10 cellular contexts compared by ENCODE assay signal in the genomic region with DNA sequence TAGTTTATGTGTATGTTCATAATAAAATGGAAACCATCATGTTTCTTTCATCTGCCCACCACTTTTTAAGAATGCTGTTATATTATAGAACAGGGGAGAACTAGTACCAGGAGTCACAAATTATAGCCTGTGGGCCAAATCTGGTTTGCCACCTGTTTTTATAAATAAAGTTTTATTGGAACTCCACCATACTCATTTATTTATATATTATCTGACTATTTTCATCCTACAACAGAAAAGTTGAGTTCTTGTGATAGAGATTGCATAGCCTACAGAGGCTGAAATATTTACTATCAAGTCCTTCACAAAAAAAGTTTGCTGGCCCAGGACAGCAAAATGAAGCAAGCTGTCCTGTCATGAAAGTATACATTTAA. TPM values are rescaled to one million over a fixed set of nuclear protein-coding genes. Genes with fewer than 3 reads are reported as not detected.
DNase-seq lines count a peak whose midpoint lies in the region; ATAC-seq and TF ChIP-seq lines count a peak whose summit lies in the region.
"Had no signal": no experiment of that assay in that cellular context is flagged by ENCODE, and none has a peak within 500 bp of the region (broad histone marks: within the 10 kb centered on the region; RNA-seq: fewer than 3 reads in every experiment).

No MANE protein-coding gene starts in this region.

- ATAC-seq in IMR-90 (ENCODE audit: low read depth) (no peak), HG03469 (IDR thresholded peaks at IDR 0.05; ENCODE audit: unreplicated experiment) (no peak), HG02678 (IDR thresholded peaks at IDR 0.05; ENCODE audit: unreplicated experiment) (no peak)
- ATAC-seq in central memory CD8-positive, alpha-beta T cell (replicated peaks; ENCODE audit: extremely low read depth, poor library complexity, severe bottlenecking), result no peak

- H3K79me1 ChIP-seq in IMR-90 (ENCODE audit: low read depth in 1 of 2, low read length in 2 of 2) (peaks cover 9 to 21% of the 10 kb centered on the region in 2 experiments; a peak in 3 of 4 replicates), neuronal stem cell (ENCODE audit: low read depth, low read length) (no peaks in the 10 kb centered on the region)

- H3K4me3 ChIP-seq in CD4-positive, alpha-beta memory T cell (ENCODE audit: low read length in 2 of 2), result no peak overlapping the region
- H3K4me3 ChIP-seq in IMR-90 (ENCODE audit: insufficient read depth, low read depth, low read length) (no peak overlapping the region), neuronal stem cell (ENCODE audit: low read length in 2 of 2) (no peak overlapping the region)

- no peak overlapping the region for H2BK12ac ChIP-seq in neuronal stem cell (ENCODE audit: low read length)

- H3K9me3 Mint-ChIP-seq in CD4-positive, alpha-beta memory T cell, result no peaks in the 10 kb centered on the region
- no peaks in the 10 kb centered on the region for H3K9me3 Mint-ChIP-seq in central memory CD8-positive, alpha-beta T cell

- H2AK5ac ChIP-seq in IMR-90 (ENCODE audit: low read depth, low read length) (no peak overlapping the region), neuronal stem cell (ENCODE audit: low read depth, low read length) (no peak overlapping the region)

- no peak for DNase-seq in CD4-positive, alpha-beta memory T cell
- DNase-seq in IMR-90 (no peak), neuronal stem cell (ENCODE audit: low spot score) (no peak), 8988T (no peak), hypothalamus (lab: John Stamatoyannopoulos, UW) (no peak)
- no peak for DNase-seq in central memory CD8-positive, alpha-beta T cell (ENCODE audit: low spot score in 2 of 2)
- DNase-seq: activated T-cell treated with anti-CD3 and anti-CD28 coated beads, Interleukin-2, amount 50 U/mL, for 48 hours; NCI-H1417 had no signal

- H3K27ac ChIP-seq in CD4-positive, alpha-beta memory T cell (ENCODE audit: low read depth, low read length), result no peak overlapping the region
- peak overlapping the region; percentile 99 for H3K27ac ChIP-seq in IMR-90 (ENCODE audit: insufficient read depth, low read length)
- H3K27ac ChIP-seq in neuronal stem cell (replicated peaks; ENCODE audit: low read length), result no peak overlapping the region

- H3K27ac Mint-ChIP-seq in CD4-positive, alpha-beta memory T cell, result peak overlapping the region in 1 of 7 donors; percentile 10
- H3K27ac Mint-ChIP-seq in central memory CD8-positive, alpha-beta T cell (ENCODE audit: low read depth), result peak overlapping the region; percentile 15

- intact Hi-C loops in CD4-positive, alpha-beta memory T cell (cut with micrococcal nuclease), result no loop called here
- intact Hi-C loops in IMR-90 (cut with micrococcal nuclease), result loop anchor here (10.0 kb wide), 1 partner anchor 1602 kb away; the partner anchor contains the start of gene ZBTB11

- no peaks in the 10 kb centered on the region for H3K27me3 Mint-ChIP-seq in CD4-positive, alpha-beta memory T cell
- H3K27me3 Mint-ChIP-seq in central memory CD8-positive, alpha-beta T cell, result no peaks in the 10 kb centered on the region

- H3K4ac ChIP-seq in IMR-90 (ENCODE audit: low read depth, low read length) (peak overlapping the region; percentile 95; the same call in 1 of the 2 replicates), neuronal stem cell (ENCODE audit: low read length) (no peak overlapping the region)

- CTCF ChIA-PET in CD4-positive, alpha-beta memory T cell (lab: Charles Lee; ENCODE audit: partially characterized antibody), result interaction anchor here (1.5 to 9.5 kb wide), 2 partner anchors 17 to 183 kb away, joined by 4 to 106 read pairs; no protein-coding TSS in a partner anchor
- CTCF ChIA-PET in IMR-90 (lab: Yijun Ruan, JAX), result no interaction called here

- H3K56ac ChIP-seq in IMR-90 (ENCODE audit: extremely low read depth, insufficient read depth, low read length), result peak overlapping the region; percentile 99; the same call in 1 of the 2 replicates

- H2BK5ac ChIP-seq in IMR-90 (ENCODE audit: low read depth, low read length, poor library complexity, severe bottlenecking), result peak overlapping the region; percentile 98
- no peak overlapping the region for H2BK5ac ChIP-seq in neuronal stem cell (ENCODE audit: low read length)

- peak overlapping the region in 7 of 8 donors; percentile 2 to 83 (median 70) for H3K4me3 Mint-ChIP-seq in CD4-positive, alpha-beta memory T cell
- no peak overlapping the region for H3K4me3 Mint-ChIP-seq in central memory CD8-positive, alpha-beta T cell

- peaks cover 36 to 56% (median 48%) of the 10 kb centered on the region in 4 donors for H3K4me1 Mint-ChIP-seq in CD4-positive, alpha-beta memory T cell
- H3K4me1 Mint-ChIP-seq in central memory CD8-positive, alpha-beta T cell, result peaks cover 25% of the 10 kb centered on the region

- peak overlapping the region; percentile 100; the same call in 1 of the 2 replicates for H4K5ac ChIP-seq in IMR-90 (ENCODE audit: low read depth, low read length)

- H3K18ac ChIP-seq in IMR-90 (ENCODE audit: low read depth, low read length), result peak overlapping the region; percentile 99
- no peak overlapping the region for H3K18ac ChIP-seq in neuronal stem cell (ENCODE audit: low read length)

- peak overlapping the region; percentile 97 for H2BK20ac ChIP-seq in IMR-90 (ENCODE audit: low read depth, low read length)

- dilution Hi-C loops in IMR-90 (cut with HindIII; ENCODE audit: low sequenced_read_pairs, unreplicated experiment), result no loop called here

- peak overlapping the region; percentile 96; the same call in 2 of the 3 replicates for H2BK15ac ChIP-seq in IMR-90 (ENCODE audit: low read depth, low read length)
- no peak overlapping the region for H2BK15ac ChIP-seq in neuronal stem cell (ENCODE audit: low read length)

- TF ChIP-seq POLR2A in IMR-90 (IDR thresholded peaks at IDR 0.05; ENCODE audit: low read depth, low read length), result no peak

- H4K91ac ChIP-seq in IMR-90 (ENCODE audit: insufficient read depth, low read depth, low read length) (peak overlapping the region; percentile 95; the same call in 1 of the 2 replicates), neuronal stem cell (ENCODE audit: low read depth, low read length, poor library complexity) (no peak overlapping the region)

- peak overlapping the region; percentile 81 to 97 for H4K8ac ChIP-seq in IMR-90 (ENCODE audit: low read depth in 2 of 2, low read length in 2 of 2)
- no peak overlapping the region for H4K8ac ChIP-seq in neuronal stem cell (ENCODE audit: low read depth, low read length)

- peak overlapping the region; percentile 51; the same call in 1 of the 2 replicates for H3K4me2 ChIP-seq in IMR-90 (ENCODE audit: low read depth, low read length)
- no peak overlapping the region for H3K4me2 ChIP-seq in neuronal stem cell (ENCODE audit: insufficient read depth, low read length, poor library complexity, severe bottlenecking)

- H2AK9ac ChIP-seq in IMR-90 (replicated peaks; ENCODE audit: low read depth, low read length, poor library complexity), result no peak overlapping the region

- H4K20me1 ChIP-seq in IMR-90 (ENCODE audit: insufficient read depth, low read length), result no peaks in the 10 kb centered on the region

- no peak for TF ChIP-seq RAD21 in IMR-90 (IDR thresholded peaks at IDR 0.05; ENCODE audit: low read length)

- H3K14ac ChIP-seq in IMR-90 (replicated peaks; ENCODE audit: low read depth, low read length), result peak overlapping the region; percentile 89
- H3K14ac ChIP-seq in neuronal stem cell (ENCODE audit: low read length), result no peak overlapping the region

- no peaks in the 10 kb centered on the region for H3K9me3 ChIP-seq in CD4-positive, alpha-beta memory T cell (ENCODE audit: control insufficient read depth in 1 of 2, low read length in 2 of 2)
- H3K9me3 ChIP-seq in IMR-90 (ENCODE audit: control insufficient read depth, insufficient read depth, low read length) (no peaks in the 10 kb centered on the region), neuronal stem cell (replicated peaks in 1 of 2; ENCODE audit: control insufficient read depth in 2 of 2, insufficient read depth in 1 of 2, low read depth in 1 of 2, low read length in 2 of 2) (peaks cover 0 to 18% of the 10 kb centered on the region in 2 donors)

- H3K36me3 Mint-ChIP-seq in CD4-positive, alpha-beta memory T cell, result no peaks in the 10 kb centered on the region
- H3K36me3 Mint-ChIP-seq in central memory CD8-positive, alpha-beta T cell (ENCODE audit: insufficient read depth), result no peaks in the 10 kb centered on the region

- POLR2A ChIA-PET in CD4-positive, alpha-beta memory T cell (lab: Charles Lee; ENCODE audit: partially characterized antibody), result interaction anchor here (0.9 kb wide), 1 partner anchor 188 kb away, joined by 3 read pairs; the partner anchor contains the start of gene TBC1D23
- POLR2A ChIA-PET in IMR-90 (lab: Charles Lee; ENCODE audit: unreplicated experiment), result interaction anchor here (1.0 kb wide), 1 partner anchor 191 kb away, joined by 11 read pairs; no protein-coding TSS in a partner anchor

- H3K9ac ChIP-seq in IMR-90 (ENCODE audit: low read depth, low read length) (peak overlapping the region; percentile 89; the same call in 1 of the 2 replicates), neuronal stem cell (ENCODE audit: low read depth, low read length, poor library complexity) (no peak overlapping the region)

- no peaks in the 10 kb centered on the region for H3K27me3 ChIP-seq in CD4-positive, alpha-beta memory T cell (ENCODE audit: insufficient read depth, low read length)
- no peaks in the 10 kb centered on the region for H3K27me3 ChIP-seq in IMR-90 (ENCODE audit: control insufficient read depth, insufficient read depth, low read length)
- no peaks in the 10 kb centered on the region for H3K27me3 ChIP-seq in neuronal stem cell (ENCODE audit: control insufficient read depth in 3 of 3, insufficient read depth in 3 of 3, low read depth in 1 of 3, low read length in 3 of 3)

- no peaks in the 10 kb centered on the region for H3K36me3 ChIP-seq in CD4-positive, alpha-beta memory T cell (ENCODE audit: insufficient read depth, low read length)
- H3K36me3 ChIP-seq in IMR-90 (ENCODE audit: control insufficient read depth, insufficient read depth, low read length) (no peaks in the 10 kb centered on the region), neuronal stem cell (replicated peaks in 1 of 2; ENCODE audit: control insufficient read depth in 2 of 2, insufficient read depth in 2 of 2, low read length in 2 of 2) (no peaks in the 10 kb centered on the region)

- H2BK120ac ChIP-seq in IMR-90 (ENCODE audit: low read depth, low read length) (peak overlapping the region; percentile 97), neuronal stem cell (ENCODE audit: low read depth, low read length) (no peak overlapping the region)

- no peak for TF ChIP-seq CTCF in IMR-90 (conservative IDR thresholded peaks at IDR 0.05; ENCODE audit: low read depth, low read length)

- H3K9me1 ChIP-seq in IMR-90 (ENCODE audit: insufficient read depth, low read length), result peaks cover 13% of the 10 kb centered on the region

- H3K4me1 ChIP-seq in CD4-positive, alpha-beta memory T cell (ENCODE audit: insufficient read depth, low read length), result peaks cover 40% of the 10 kb centered on the region
- H3K4me1 ChIP-seq in IMR-90 (ENCODE audit: control insufficient read depth, insufficient read depth, low read length) (peaks cover 27% of the 10 kb centered on the region), neuronal stem cell (ENCODE audit: control insufficient read depth in 2 of 2, insufficient read depth in 1 of 2, low read depth in 1 of 2, low read length in 2 of 2) (peaks cover 4 to 16% of the 10 kb centered on the region in 2 donors)

- BruUV-seq in IMR-90 (replicated peaks; lab: Mats Ljungman, UMichigan), result no TSS peak

- H3K23ac ChIP-seq in IMR-90 (ENCODE audit: low read depth, low read length) (peak overlapping the region; percentile 97; the same call in 1 of the 2 replicates), neuronal stem cell (ENCODE audit: low read depth, low read length, poor library complexity) (no peak overlapping the region)

- in situ Hi-C loops in IMR-90 (cut with MboI; ENCODE audit: low sequenced_read_pairs), result loop anchor here (25.0 kb wide), 2 partner anchors 111 to 211 kb away; no protein-coding TSS in a partner anchor

- no peak overlapping the region for H2AFZ ChIP-seq in IMR-90 (replicated peaks; ENCODE audit: low read length, poor library complexity)
- peak overlapping the region; percentile 87 for H2AFZ ChIP-seq in neuronal stem cell (ENCODE audit: low read length)

RNA-seq across cellular contexts. Expression of gene FILIP1L, which starts 41.3 kb away (rescaled TPM):
- not detected for total RNA-seq in CD4-positive, alpha-beta memory T cell
- under 1 TPM in 1 of 2 donors, not detected in 1; 0.32 TPM for polyA plus RNA-seq in CD4-positive, alpha-beta memory T cell
- 19.9 and 21.1 TPM in 2 replicates for total RNA-seq in IMR-90 (2012; rRNA removed)
- 11.5 and 14.7 TPM in 2 replicates for polyA plus RNA-seq in IMR-90 (2012; rRNA removed)
- 2.5 and 4.3 TPM in 2 replicates for polyA plus RNA-seq in IMR-90 (2012; cell fraction: cytosol; rRNA removed)
- 1.4 and 10.5 TPM in 2 replicates for polyA plus RNA-seq in IMR-90 (2012; cell fraction: nucleus; rRNA removed; ENCODE audit: low replicate concordance)
- 2.2 TPM for polyA plus RNA-seq in neuronal stem cell (2013, experiment 1 of 2)
- polyA plus RNA-seq in neuronal stem cell (2013, experiment 2 of 2), result 1.7 TPM

Comparison
In these comparisons a context has a peak if more than half of its experiments do, and no peak if none do; other contexts are left out.
1. RNA of gene FILIP1L, which starts 41.3 kb away (total RNA-seq): 19.9 to 21.1 TPM in IMR-90; not detected in CD4-positive, alpha-beta memory T cell; every median in the first group is over 10 times any median in the second.